In the genomic region with DNA sequence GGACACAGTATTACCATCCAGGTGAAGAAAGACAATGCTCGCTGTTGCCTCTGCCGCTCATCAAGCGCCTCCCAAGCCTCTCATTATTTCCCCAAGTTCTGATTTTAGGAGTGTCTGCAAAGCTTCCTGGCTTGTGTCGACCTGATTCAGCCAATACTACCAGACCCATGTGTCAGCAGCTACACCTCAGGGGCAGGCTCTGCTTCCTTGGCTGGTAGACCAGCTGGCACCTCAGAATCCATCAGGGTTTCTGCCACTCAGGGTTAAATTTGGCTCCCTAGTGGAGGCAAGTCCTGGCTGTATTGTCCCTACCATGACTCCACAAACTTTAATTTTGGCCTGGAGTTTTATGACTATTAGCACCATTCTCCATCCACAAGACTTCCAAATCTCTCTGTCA, we compare ENCODE assay signal across 15 cellular contexts. TPM values are rescaled to one million over a fixed set of nuclear protein-coding genes. Genes with fewer than 3 reads are reported as not detected.
A peak's percentile ranks its signal among the peaks of the same experiment; 100 is the strongest.
DNase-seq lines count a peak whose midpoint lies in the region; ATAC-seq, FAIRE-seq and TF ChIP-seq lines count a peak whose summit lies in the region.
"Had no signal": no experiment of that assay in that cellular context is flagged by ENCODE, and none has a peak within 500 bp of the region (broad histone marks: within the 10 kb centered on the region; RNA-seq: fewer than 3 reads in every experiment).

No MANE protein-coding gene starts in this region.

- no peak overlapping the region for H3K27ac ChIP-seq in foreskin keratinocyte
- H3K27ac ChIP-seq: A549 had no signal

- no peak for TF ChIP-seq CTCF in bronchial epithelial cell (IDR thresholded peaks at IDR 0.05; ENCODE audit: insufficient read depth, low read length, severe bottlenecking)
- no peak for TF ChIP-seq CTCF in foreskin keratinocyte (conservative IDR thresholded peaks at IDR 0.05)

- DNase-seq in MG63: peak; percentile 65
- DNase-seq in bronchial epithelial cell (ENCODE audit: low read depth): peak; percentile 30
- peak in 1 of 2 donors; percentile 38 for DNase-seq in foreskin keratinocyte
- no peak for DNase-seq in activated CD4-positive, alpha-beta T cell treated with anti-CD3 and anti-CD28 coated beads, Interleukin-2, amount 10 ng/mL, durations not matched to agents 7 days and 5 days
- DNase-seq in SHP77 treated with DMSO at 0.1 percent for 48 hours (lab: John Stamatoyannopoulos, UW): no peak
- DNase-seq: CD8-positive, alpha-beta T cell; COR-L47; DMS53; GF-D8 had no signal

- H3K4me1 Mint-ChIP-seq in activated CD4-positive, alpha-beta T cell treated with anti-CD3 and anti-CD28 coated beads, Interleukin-2, amount 10 ng/mL, durations not matched to agents 7 days and 5 days: peaks cover 7% of the 10 kb centered on the region

- no peaks in the 10 kb centered on the region for H3K27me3 Mint-ChIP-seq in activated CD4-positive, alpha-beta T cell treated with anti-CD3 and anti-CD28 coated beads, Interleukin-2, amount 10 ng/mL, durations not matched to agents 7 days and 5 days

- peaks cover 17% of the 10 kb centered on the region for H3K4me1 ChIP-seq in foreskin keratinocyte
- H3K4me1 ChIP-seq: A549 had no signal

- no peaks in the 10 kb centered on the region for H3K36me3 Mint-ChIP-seq in activated CD4-positive, alpha-beta T cell treated with anti-CD3 and anti-CD28 coated beads, Interleukin-2, amount 10 ng/mL, durations not matched to agents 7 days and 5 days (ENCODE audit: low read depth)
- H3K36me3 Mint-ChIP-seq: CD14-positive monocyte; CD8-positive, alpha-beta T cell had no signal

- no peaks in the 10 kb centered on the region for H3K36me3 ChIP-seq in MG63
- H3K36me3 ChIP-seq in bronchial epithelial cell (ENCODE audit: control insufficient read depth, insufficient read depth, low read length): no peaks in the 10 kb centered on the region

- H3K27ac Mint-ChIP-seq in activated CD4-positive, alpha-beta T cell treated with anti-CD3 and anti-CD28 coated beads, Interleukin-2, amount 10 ng/mL, durations not matched to agents 7 days and 5 days: no peak overlapping the region
- H3K27ac Mint-ChIP-seq: CD14-positive monocyte; CD8-positive, alpha-beta T cell had no signal

- no peaks in the 10 kb centered on the region; the same call in 1 of the 2 replicates for H3K9me3 ChIP-seq in MG63
- H3K9me3 ChIP-seq: A549 had no signal

- CTCF ChIA-PET in activated CD4-positive, alpha-beta T cell treated with anti-CD3 and anti-CD28 coated beads, Interleukin-2, amount 10 ng/mL, durations not matched to agents 7 days and 5 days (lab: Charles Lee): no interaction called here

- ATAC-seq in foreskin keratinocyte (peak; percentile 11), HG02970 (IDR thresholded peaks at IDR 0.05; ENCODE audit: low FRiP score, unreplicated experiment) (no peak)
- ATAC-seq: A549; CD8-positive, alpha-beta T cell; HCT116 had no signal

- H3K4me3 Mint-ChIP-seq in activated CD4-positive, alpha-beta T cell treated with anti-CD3 and anti-CD28 coated beads, Interleukin-2, amount 10 ng/mL, durations not matched to agents 7 days and 5 days: no peak overlapping the region
- H3K4me3 Mint-ChIP-seq: CD14-positive monocyte; CD8-positive, alpha-beta T cell had no signal

- H3K27me3 ChIP-seq in MG63 (no peaks in the 10 kb centered on the region), bronchial epithelial cell (ENCODE audit: control insufficient read depth, insufficient read depth, low read length) (no peaks in the 10 kb centered on the region), foreskin keratinocyte (peaks cover 8% of the 10 kb centered on the region)

- H3K9me3 Mint-ChIP-seq in activated CD4-positive, alpha-beta T cell treated with anti-CD3 and anti-CD28 coated beads, Interleukin-2, amount 10 ng/mL, durations not matched to agents 7 days and 5 days: no peaks in the 10 kb centered on the region
- H3K9me3 Mint-ChIP-seq: CD14-positive monocyte; CD8-positive, alpha-beta T cell had no signal

- POLR2A ChIA-PET in activated CD4-positive, alpha-beta T cell treated with anti-CD3 and anti-CD28 coated beads, Interleukin-2, amount 10 ng/mL, durations not matched to agents 7 days and 5 days (lab: Charles Lee): no interaction called here

- H3K4me3 ChIP-seq in MG63 (no peak overlapping the region), bronchial epithelial cell (ENCODE audit: low read depth, low read length) (no peak overlapping the region)
- H3K4me3 ChIP-seq: A549 had no signal

- no peak for FAIRE-seq in bronchial epithelial cell (lab: Jason Lieb, UNC)
- FAIRE-seq: A549, D721Med, H54 had no signal

RNA-seq across cellular contexts. Expression of a gene that starts 35.4 kb away (rescaled TPM):
- total RNA-seq in MG63 (2014; rRNA removed; shearing (Covaris generic); ENCODE audit: low replicate concordance): 3.7 and 5.1 TPM in 2 replicates
- total RNA-seq in bronchial epithelial cell (0.79 and 3.1 TPM in 2 replicates), foreskin keratinocyte (2.4 and 3.0 TPM in 2 replicates)
- polyA plus RNA-seq in foreskin keratinocyte: 1.2 and 1.5 TPM in 2 replicates
- total RNA-seq in activated CD4-positive, alpha-beta T cell treated with anti-CD3 and anti-CD28 coated beads, Interleukin-2, amount 10 ng/mL, durations not matched to agents 7 days and 5 days: 1 to 10 TPM; 2.9 to 4.8 TPM

Comparison
In these comparisons a context has a peak if more than half of its experiments do, and no peak if none do; other contexts are left out.
1. DNase-seq: peak in MG63 (single experiment) and bronchial epithelial cell (single experiment); none in activated CD4-positive, alpha-beta T cell treated with anti-CD3 and anti-CD28 coated beads, Interleukin-2, amount 10 ng/mL, durations not matched to agents 7 days and 5 days (single experiment) and SHP77 treated with DMSO at 0.1 percent for 48 hours (single experiment).